13 cellular contexts compared by ENCODE assay signal in genomic region chr12:122452701-122453285, GRCh38. TPM values are rescaled to one million over a fixed set of nuclear protein-coding genes. Genes with fewer than 3 reads are reported as not detected.
DNase-seq lines count a peak whose midpoint lies in the region; ATAC-seq, FAIRE-seq and TF ChIP-seq lines count a peak whose summit lies in the region.
"Had no signal": no experiment of that assay in that cellular context is flagged by ENCODE, and none has a peak within 500 bp of the region (broad histone marks: within the 10 kb centered on the region; RNA-seq: fewer than 3 reads in every experiment).

No MANE protein-coding gene starts in this region.

- H3K36me3 ChIP-seq in OCI-LY7 (ENCODE audit: insufficient read depth, low read length): no peaks in the 10 kb centered on the region
- no peaks in the 10 kb centered on the region for H3K36me3 ChIP-seq in PC-9 (ENCODE audit: low read depth)
- H3K36me3 ChIP-seq: cardiac muscle cell, vagina had no signal

- H3K9me3 ChIP-seq in OCI-LY7 (ENCODE audit: low read length) (no peaks in the 10 kb centered on the region), PC-9 (ENCODE audit: insufficient read depth, low read depth) (no peaks in the 10 kb centered on the region)
- H3K9me3 ChIP-seq: vagina had no signal

- no TSS peak for BruUV-seq in OCI-LY7 (replicated peaks; lab: Mats Ljungman, UMichigan)
- BruUV-seq in PC-9 (replicated peaks; lab: Mats Ljungman, UMichigan): no TSS peak

- no peak for TF ChIP-seq POLR2A in GM12892 (IDR thresholded peaks at IDR 0.05; ENCODE audit: low read depth, low read length)

- ATAC-seq in activated CD8-positive, alpha-beta memory T cell treated with anti-CD3 and anti-CD28 coated beads, Interleukin-2, amount 10 ng/mL, durations not matched to agents 7 days and 5 days: peak; percentile 21
- no peak for ATAC-seq in central memory CD8-positive, alpha-beta T cell (replicated peaks; ENCODE audit: extremely low read depth, poor library complexity, severe bottlenecking)
- no peak for ATAC-seq in stimulated activated naive B cell treated with anti-CD40 and anti-IgM and Interleukin-4, amounts not matched to agents 10 μg/mL and 1 μg/mL and 100 μg/mL, for 72 hours (replicated peaks)
- ATAC-seq: left lobe of liver had no signal

- POLR2A ChIA-PET in OCI-LY7 (lab: Charles Lee): interaction anchor here (0.6 to 0.7 kb wide), 3 partner anchors 15 to 781 kb away, joined by 3 to 5 read pairs (median 5); no protein-coding TSS in a partner anchor
- POLR2A ChIA-PET in PC-9 (lab: Charles Lee; ENCODE audit: unreplicated experiment): no interaction called here

- H3K36me3 Mint-ChIP-seq in activated CD8-positive, alpha-beta memory T cell treated with anti-CD3 and anti-CD28 coated beads, Interleukin-2, amount 10 ng/mL, durations not matched to agents 7 days and 5 days: peaks cover 2% of the 10 kb centered on the region
- peaks cover 6% of the 10 kb centered on the region for H3K36me3 Mint-ChIP-seq in central memory CD8-positive, alpha-beta T cell (ENCODE audit: insufficient read depth)
- H3K36me3 Mint-ChIP-seq in stimulated activated naive B cell treated with anti-CD40 and anti-IgM and Interleukin-4, amounts not matched to agents 10 μg/mL and 1 μg/mL and 100 μg/mL, for 72 hours: no peaks in the 10 kb centered on the region

- DNase-seq in activated CD8-positive, alpha-beta memory T cell treated with anti-CD3 and anti-CD28 coated beads, Interleukin-2, amount 10 ng/mL, durations not matched to agents 7 days and 5 days: peak; percentile 45
- no peak for DNase-seq in activated CD8-positive, alpha-beta memory T cell treated with anti-CD3 and anti-CD28 coated beads, Interleukin-2, amount 50 U/mL, for 4 hours
- DNase-seq in OCI-LY7 (ENCODE audit: low spot score) (no peak), PC-9 (no peak), GM12892 (ENCODE audit: insufficient read length) (no peak), NCI-H1436 treated with DMSO at 0.1 percent for 48 hours (lab: John Stamatoyannopoulos, UW) (no peak)
- no peak for DNase-seq in central memory CD8-positive, alpha-beta T cell (ENCODE audit: low spot score in 2 of 2)
- DNase-seq in stimulated activated naive B cell treated with anti-CD40 and anti-IgM and Interleukin-4, amounts not matched to agents 10 μg/mL and 1 μg/mL and 100 μg/mL, for 72 hours: no peak
- DNase-seq: Karpas-422 had no signal

- peak overlapping the region; percentile 100 for H3K27ac Mint-ChIP-seq in activated CD8-positive, alpha-beta memory T cell treated with anti-CD3 and anti-CD28 coated beads, Interleukin-2, amount 10 ng/mL, durations not matched to agents 7 days and 5 days
- H3K27ac Mint-ChIP-seq in central memory CD8-positive, alpha-beta T cell (ENCODE audit: low read depth): peak overlapping the region; percentile 88
- peak overlapping the region; percentile 75 for H3K27ac Mint-ChIP-seq in stimulated activated naive B cell treated with anti-CD40 and anti-IgM and Interleukin-4, amounts not matched to agents 10 μg/mL and 1 μg/mL and 100 μg/mL, for 72 hours

- H3K4me3 Mint-ChIP-seq in activated CD8-positive, alpha-beta memory T cell treated with anti-CD3 and anti-CD28 coated beads, Interleukin-2, amount 10 ng/mL, durations not matched to agents 7 days and 5 days: peak overlapping the region; percentile 62
- peak overlapping the region; percentile 68 for H3K4me3 Mint-ChIP-seq in central memory CD8-positive, alpha-beta T cell
- peak overlapping the region; percentile 40 to 44 for H3K4me3 Mint-ChIP-seq in stimulated activated naive B cell treated with anti-CD40 and anti-IgM and Interleukin-4, amounts not matched to agents 10 μg/mL and 1 μg/mL and 100 μg/mL, for 72 hours

- CTCF ChIA-PET in activated CD8-positive, alpha-beta memory T cell treated with anti-CD3 and anti-CD28 coated beads, Interleukin-2, amount 10 ng/mL, durations not matched to agents 7 days and 5 days (lab: Charles Lee): interaction anchor here (0.7 to 1.4 kb wide), 4 partner anchors 18 to 116 kb away, joined by 4 to 10 read pairs (median 5); no protein-coding TSS in a partner anchor
- CTCF ChIA-PET in OCI-LY7 (lab: Charles Lee; ENCODE audit: unreplicated experiment) (interaction anchor here (0.7 kb wide), 1 partner anchor 38 kb away, joined by 3 read pairs; no protein-coding TSS in a partner anchor), PC-9 (lab: Charles Lee) (no interaction called here)

- H3K4me1 ChIP-seq in OCI-LY7 (ENCODE audit: insufficient read depth, low read length, poor library complexity, severe bottlenecking) (peaks cover 16% of the 10 kb centered on the region), PC-9 (replicated peaks; ENCODE audit: insufficient read depth) (peaks cover 17% of the 10 kb centered on the region)
- H3K4me1 ChIP-seq: vagina had no signal

- TF ChIP-seq CTCF in OCI-LY7 (conservative IDR thresholded peaks at IDR 0.05; ENCODE audit: low read length): no peak
- TF ChIP-seq CTCF in PC-9 (conservative IDR thresholded peaks at IDR 0.05): no peak

- FAIRE-seq in GM12892 (lab: Jason Lieb, UNC): no peak
- FAIRE-seq: endothelial cell of umbilical vein had no signal

- intact Hi-C loops in OCI-LY7 (cut with micrococcal nuclease; ENCODE audit: unreplicated experiment) (no loop called here), PC-9 (cut with micrococcal nuclease; ENCODE audit: unreplicated experiment) (no loop called here)

- H3K4me3 ChIP-seq in OCI-LY7 (ENCODE audit: low read depth, low read length, poor library complexity, severe bottlenecking): no peak overlapping the region
- H3K4me3 ChIP-seq in PC-9: no peak overlapping the region
- H3K4me3 ChIP-seq: cardiac muscle cell, vagina had no signal

- peaks cover 38% of the 10 kb centered on the region for H3K4me1 Mint-ChIP-seq in activated CD8-positive, alpha-beta memory T cell treated with anti-CD3 and anti-CD28 coated beads, Interleukin-2, amount 10 ng/mL, durations not matched to agents 7 days and 5 days
- peaks cover 28% of the 10 kb centered on the region for H3K4me1 Mint-ChIP-seq in central memory CD8-positive, alpha-beta T cell
- H3K4me1 Mint-ChIP-seq in stimulated activated naive B cell treated with anti-CD40 and anti-IgM and Interleukin-4, amounts not matched to agents 10 μg/mL and 1 μg/mL and 100 μg/mL, for 72 hours: peaks cover 13 to 18% of the 10 kb centered on the region in 2 donors

- H2AFZ ChIP-seq in OCI-LY7 (ENCODE audit: low read length): peak overlapping the region; percentile 15; the same call in 1 of the 2 replicates
- H2AFZ ChIP-seq in PC-9: no peak overlapping the region

- no peaks in the 10 kb centered on the region for H3K79me2 ChIP-seq in OCI-LY7 (ENCODE audit: insufficient read depth, low read depth, low read length)
- H3K79me2 ChIP-seq in PC-9 (ENCODE audit: low read depth): no peaks in the 10 kb centered on the region

- no peaks in the 10 kb centered on the region for H3K9me3 Mint-ChIP-seq in activated CD8-positive, alpha-beta memory T cell treated with anti-CD3 and anti-CD28 coated beads, Interleukin-2, amount 10 ng/mL, durations not matched to agents 7 days and 5 days (ENCODE audit: low read depth)
- no peaks in the 10 kb centered on the region for H3K9me3 Mint-ChIP-seq in central memory CD8-positive, alpha-beta T cell
- no peaks in the 10 kb centered on the region for H3K9me3 Mint-ChIP-seq in stimulated activated naive B cell treated with anti-CD40 and anti-IgM and Interleukin-4, amounts not matched to agents 10 μg/mL and 1 μg/mL and 100 μg/mL, for 72 hours

- H3K4me2 ChIP-seq in OCI-LY7 (ENCODE audit: low read length) (no peak overlapping the region), PC-9 (no peak overlapping the region)

- no peaks in the 10 kb centered on the region for H3K27me3 Mint-ChIP-seq in activated CD8-positive, alpha-beta memory T cell treated with anti-CD3 and anti-CD28 coated beads, Interleukin-2, amount 10 ng/mL, durations not matched to agents 7 days and 5 days
- no peaks in the 10 kb centered on the region for H3K27me3 Mint-ChIP-seq in central memory CD8-positive, alpha-beta T cell
- no peaks in the 10 kb centered on the region for H3K27me3 Mint-ChIP-seq in stimulated activated naive B cell treated with anti-CD40 and anti-IgM and Interleukin-4, amounts not matched to agents 10 μg/mL and 1 μg/mL and 100 μg/mL, for 72 hours

- H4K20me1 ChIP-seq in OCI-LY7 (ENCODE audit: insufficient read depth, low read length) (no peaks in the 10 kb centered on the region), PC-9 (ENCODE audit: insufficient read depth) (no peaks in the 10 kb centered on the region)

- H3K27me3 ChIP-seq in PC-9 (ENCODE audit: insufficient read depth, low read depth): no peaks in the 10 kb centered on the region
- H3K27me3 ChIP-seq: cardiac muscle cell, vagina had no signal

- peaks cover 14% of the 10 kb centered on the region for H3F3A ChIP-seq in PC-9 (ENCODE audit: insufficient read depth, low read depth)

- peak overlapping the region; percentile 10 for H3K27ac ChIP-seq in OCI-LY7 (ENCODE audit: low read depth, low read length, poor library complexity, severe bottlenecking)
- H3K27ac ChIP-seq in PC-9: no peak overlapping the region
- H3K27ac ChIP-seq: cardiac muscle cell, vagina had no signal

- H3K9me2 ChIP-seq in OCI-LY7 (ENCODE audit: insufficient read depth, low read length) (no peaks in the 10 kb centered on the region), PC-9 (ENCODE audit: insufficient read depth) (no peaks in the 10 kb centered on the region)

RNA-seq across cellular contexts. Expression of gene CLIP1, which starts 30.3 kb away (rescaled TPM):
- total RNA-seq in activated CD8-positive, alpha-beta memory T cell treated with anti-CD3 and anti-CD28 coated beads, Interleukin-2, amount 10 ng/mL, durations not matched to agents 7 days and 5 days: 10 to 100 TPM; 56.2 to 75.7 TPM
- 11.2 and 15.3 TPM in 2 replicates for total RNA-seq in OCI-LY7 (2014; rRNA removed; shearing (Covaris generic))
- total RNA-seq in OCI-LY7 (2022) (25.6 and 26.2 TPM in 2 replicates), PC-9 (2021) (80.8 and 86.9 TPM in 2 replicates)
- polyA plus RNA-seq in GM12892 (2012; ENCODE audit: missing spikeins): 19.6 TPM

RNA-seq across cellular contexts. Expression of gene ZCCHC8, which starts 47.9 kb away (rescaled TPM):
- total RNA-seq in activated CD8-positive, alpha-beta memory T cell treated with anti-CD3 and anti-CD28 coated beads, Interleukin-2, amount 10 ng/mL, durations not matched to agents 7 days and 5 days: 10 to 100 TPM; 45.2 to 45.3 TPM
- 46.9 and 48.7 TPM in 2 replicates for total RNA-seq in OCI-LY7 (2014; rRNA removed; shearing (Covaris generic))
- 68.1 and 68.6 TPM in 2 replicates for total RNA-seq in OCI-LY7 (2022)
- total RNA-seq in PC-9 (2021): 16.7 and 24.3 TPM in 2 replicates
- polyA plus RNA-seq in GM12892 (2012; ENCODE audit: missing spikeins): 23.6 TPM
